In genomic region chr3:27681249-27681748, GRCh38 we compare ENCODE assay signal across 8 cellular contexts. TPM values are rescaled to one million over a fixed set of nuclear protein-coding genes. Genes with fewer than 3 reads are reported as not detected.
DNase-seq lines count a peak whose midpoint lies in the region; ATAC-seq and TF ChIP-seq lines count a peak whose summit lies in the region.

No MANE protein-coding gene starts in this region.

- no peaks in the 10 kb centered on the region for H3F3A ChIP-seq in smooth muscle cell (ENCODE audit: low read depth)

- H3K27me3 Mint-ChIP-seq in activated T-cell treated with anti-CD3 and anti-CD28 coated beads, Interleukin-2, amount 50 U/mL, for 24 hours = no peaks in the 10 kb centered on the region

- WGBS in HUES64 = 34% methylated on average over 6 of the region's 6 CpGs
- 8% methylated on average over 6 of the region's 6 CpGs for WGBS in body of pancreas, 2 donors
- WGBS in iPS DF 6.9 (ENCODE audit: insufficient coverage, insufficient read length) = no CpG with 5 or more reads among the region's 6 CpGs
- WGBS in smooth muscle cell (ENCODE audit: low lambda C conversion rate) = 22% methylated on average over 6 of the region's 6 CpGs

- no peaks in the 10 kb centered on the region for H3K36me3 ChIP-seq in HUES64 (ENCODE audit: insufficient read depth, low read length)
- no peaks in the 10 kb centered on the region for H3K36me3 ChIP-seq in Peyer's patch
- H3K36me3 ChIP-seq in body of pancreas (replicated peaks in 1 of 2; ENCODE audit: insufficient read depth in 1 of 2, low read depth in 2 of 2) = no peaks in the 10 kb centered on the region
- H3K36me3 ChIP-seq in iPS DF 6.9 (ENCODE audit: control insufficient read depth, insufficient read depth, low read length) = no peaks in the 10 kb centered on the region
- H3K36me3 ChIP-seq in smooth muscle cell (ENCODE audit: low read depth) = no peaks in the 10 kb centered on the region

- peaks cover 11% of the 10 kb centered on the region for H3K4me1 Mint-ChIP-seq in activated T-cell treated with anti-CD3 and anti-CD28 coated beads, Interleukin-2, amount 50 U/mL, for 24 hours (ENCODE audit: low read depth)

- peak overlapping the region; percentile 95 for H2AFZ ChIP-seq in smooth muscle cell (ENCODE audit: low read depth)

- H3K4me3 ChIP-seq in HUES64 (ENCODE audit: low read length) = peak overlapping the region; percentile 35
- H3K4me3 ChIP-seq in Peyer's patch = peak overlapping the region in 1 of 4 donors; percentile 43
- H3K4me3 ChIP-seq in body of pancreas = no peak overlapping the region
- no peak overlapping the region for H3K4me3 ChIP-seq in iPS DF 6.9 (ENCODE audit: low read length)
- peak overlapping the region; percentile 33 for H3K4me3 ChIP-seq in smooth muscle cell

- H3K36me3 Mint-ChIP-seq in activated T-cell treated with anti-CD3 and anti-CD28 coated beads, Interleukin-2, amount 50 U/mL, for 24 hours (ENCODE audit: low read depth) = no peaks in the 10 kb centered on the region

- peak overlapping the region; percentile 36; the same call in 1 of the 2 replicates for H3K9ac ChIP-seq in HUES64 (ENCODE audit: low read depth, low read length)
- peak overlapping the region; percentile 34 for H3K9ac ChIP-seq in smooth muscle cell (ENCODE audit: low read depth)

- peaks cover 10% of the 10 kb centered on the region; the same call in 1 of the 2 replicates for H3K4me1 ChIP-seq in HUES64 (ENCODE audit: insufficient read depth, low read length)
- peaks cover 0 to 3% (median 0%) of the 10 kb centered on the region in 4 donors for H3K4me1 ChIP-seq in Peyer's patch
- H3K4me1 ChIP-seq in body of pancreas = peaks cover 4% of the 10 kb centered on the region
- no peaks in the 10 kb centered on the region for H3K4me1 ChIP-seq in iPS DF 6.9 (ENCODE audit: control insufficient read depth, insufficient read depth, low read length)
- no peaks in the 10 kb centered on the region for H3K4me1 ChIP-seq in smooth muscle cell (ENCODE audit: low read depth)

- no peaks in the 10 kb centered on the region for H3K9me3 ChIP-seq in HUES64 (ENCODE audit: insufficient read depth, low read depth, low read length)
- no peaks in the 10 kb centered on the region for H3K9me3 ChIP-seq in Peyer's patch
- H3K9me3 ChIP-seq in body of pancreas = no peaks in the 10 kb centered on the region
- no peaks in the 10 kb centered on the region for H3K9me3 ChIP-seq in iPS DF 6.9 (ENCODE audit: control insufficient read depth, insufficient read depth, low read length)
- no peaks in the 10 kb centered on the region for H3K9me3 ChIP-seq in smooth muscle cell (replicated peaks; ENCODE audit: low read depth)

- H3K79me2 ChIP-seq in smooth muscle cell (ENCODE audit: low read depth) = no peaks in the 10 kb centered on the region

- H3K4me3 Mint-ChIP-seq in activated T-cell treated with anti-CD3 and anti-CD28 coated beads, Interleukin-2, amount 50 U/mL, for 24 hours = peak overlapping the region; percentile 77

- intact Hi-C loops in body of pancreas (cut with DNase I) = no loop called here

- H3K27ac ChIP-seq in HUES64 (ENCODE audit: low read depth, low read length) = peak overlapping the region; percentile 84
- peak overlapping the region in 2 of 4 donors; percentile 34 to 37 for H3K27ac ChIP-seq in Peyer's patch
- H3K27ac ChIP-seq in body of pancreas = peak overlapping the region in 1 of 4 donors; percentile 19
- H3K27ac ChIP-seq in iPS DF 6.9 (ENCODE audit: low read length) = no peak overlapping the region
- H3K27ac ChIP-seq in smooth muscle cell (ENCODE audit: low read depth) = peak overlapping the region; percentile 60

- no peaks in the 10 kb centered on the region for H3K27me3 ChIP-seq in HUES64 (ENCODE audit: insufficient read depth, low read length)
- H3K27me3 ChIP-seq in Peyer's patch = no peaks in the 10 kb centered on the region
- no peaks in the 10 kb centered on the region for H3K27me3 ChIP-seq in body of pancreas
- no peaks in the 10 kb centered on the region for H3K27me3 ChIP-seq in iPS DF 6.9 (ENCODE audit: control insufficient read depth, insufficient read depth, low read length)
- H3K27me3 ChIP-seq in smooth muscle cell (ENCODE audit: low read depth) = no peaks in the 10 kb centered on the region

- TF ChIP-seq CTCF in Peyer's patch (IDR thresholded peaks at IDR 0.05) (peak; percentile 49 to 87 (median 74)), body of pancreas (IDR thresholded peaks at IDR 0.05) (peak in 6 of 7 experiments; percentile 49 to 83 (median 63)), smooth muscle cell (IDR thresholded peaks at IDR 0.05; ENCODE audit: borderline replicate concordance, insufficient read depth, poor library complexity, severe bottlenecking) (peak; percentile 65)

- no peaks in the 10 kb centered on the region for H4K20me1 ChIP-seq in smooth muscle cell (ENCODE audit: low read depth)

- peak overlapping the region; percentile 79 for H3K4me2 ChIP-seq in smooth muscle cell

- no peak for DNase-seq in activated T-cell treated with anti-CD3 and anti-CD28 coated beads, Interleukin-2, amount 50 U/mL, for 24 hours
- no peak for DNase-seq in activated T-cell treated with anti-CD3 and anti-CD28 coated beads, Interleukin-2, amount 50 U/mL, for 1 hour
- DNase-seq in Peyer's patch = no peak
- peak in 2 of 4 donors; percentile 17 to 38 for DNase-seq in body of pancreas
- peak; percentile 37 for DNase-seq in iPS DF 6.9 (ENCODE audit: low read depth, low spot score)
- DNase-seq in smooth muscle cell (lab: John Stamatoyannopoulos, UW; ENCODE audit: unreplicated experiment) = no peak

- H3K27ac Mint-ChIP-seq in activated T-cell treated with anti-CD3 and anti-CD28 coated beads, Interleukin-2, amount 50 U/mL, for 24 hours = peak overlapping the region; percentile 92

- TF ChIP-seq POLR2A in Peyer's patch (IDR thresholded peaks at IDR 0.05) (no peak), body of pancreas (IDR thresholded peaks at IDR 0.05) (no peak)

- no peaks in the 10 kb centered on the region for H3K9me3 Mint-ChIP-seq in activated T-cell treated with anti-CD3 and anti-CD28 coated beads, Interleukin-2, amount 50 U/mL, for 24 hours

- peak; percentile 78 for ATAC-seq in GM21619 (IDR thresholded peaks at IDR 0.05; ENCODE audit: unreplicated experiment)
- ATAC-seq in body of pancreas = peak; percentile 77

RNA-seq across cellular contexts. Expression of gene EOMES, which starts 40.8 kb away (rescaled TPM):
- 21.3 TPM for polyA plus RNA-seq in HUES64 (2013, experiment 1 of 2)
- polyA plus RNA-seq in HUES64 (2013, experiment 2 of 2) = 24.8 TPM
- total RNA-seq in Peyer's patch = under 1 TPM in 1 of 4 donors, not detected in 3; 0.70 TPM
- total RNA-seq in body of pancreas = under 1 TPM in 1 of 2 donors, not detected in 1; 0.52 TPM
- total RNA-seq in smooth muscle cell = not detected in 2 replicates
- not detected in 2 replicates for polyA plus RNA-seq in smooth muscle cell

Comparison
In these comparisons a context has a peak if more than half of its experiments do, and no peak if none do; other contexts are left out.
1. H3K4me3 ChIP-seq: peak in HUES64 (single experiment) and smooth muscle cell (single experiment); none in body of pancreas (0 of 2) and iPS DF 6.9 (single experiment).
2. Peak in every context shown above with its lines, with median percentiles within 50 percentile points of each other: CTCF ChIP-seq.